Comparison of ENCODE assay signal across 9 cellular contexts in the genomic region with DNA sequence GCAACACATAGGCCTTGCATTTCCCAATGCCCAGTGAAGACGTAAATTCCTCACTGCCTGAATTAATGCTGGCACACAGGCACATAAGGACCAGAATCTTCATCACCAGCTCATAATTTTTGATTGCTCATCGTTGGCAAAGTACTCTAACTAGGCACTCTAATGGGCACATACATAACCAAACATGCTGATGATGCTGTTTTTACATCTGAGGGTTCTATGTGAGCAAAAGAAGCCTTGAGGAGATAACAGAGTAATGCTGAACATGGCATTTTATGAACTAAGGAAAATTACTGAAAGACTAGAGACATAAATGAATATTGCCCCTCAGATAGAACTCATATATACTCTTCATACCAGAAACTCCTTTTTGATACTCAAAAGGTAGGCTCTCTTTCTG.
"Had no signal": no experiment of that assay in that cellular context is flagged by ENCODE, and none has a peak within 500 bp of the region (broad histone marks: within the 10 kb centered on the region; RNA-seq: fewer than 3 reads in every experiment).

No MANE protein-coding gene starts in this region.

- H3K4me1 ChIP-seq: HAP-1 had no signal

- DNase-seq: GM23248, GOT3, H7, HFFc6, KBM-7 had no signal

- H2AFZ ChIP-seq: GM23248 had no signal

- H3K9me3 ChIP-seq: HAP-1 had no signal

- ATAC-seq: HCT116 had no signal

- H3K4me2 ChIP-seq: KMS-11 had no signal

- H3K4me3 ChIP-seq: GM23248, HAP-1 had no signal

- H3K9ac ChIP-seq: GM23248, KMS-11 had no signal

- H3K27ac ChIP-seq: GM23248, HL-60, KMS-11 had no signal

- H3K36me3 ChIP-seq: HAP-1 had no signal
